Comparison of ENCODE assay signal across 29 cellular contexts in genomic region chr5:153824909-153825308, GRCh38.
DNase-seq lines count a peak whose midpoint lies in the region; TF ChIP-seq lines count a peak whose summit lies in the region.
"Had no signal": no experiment of that assay in that cellular context is flagged by ENCODE, and none has a peak within 500 bp of the region (broad histone marks: within the 10 kb centered on the region; RNA-seq: fewer than 3 reads in every experiment).

No MANE protein-coding gene starts in this region.

- H3K4me2 ChIP-seq in mammary epithelial cell (ENCODE audit: insufficient read depth, low read depth, low read length), result no peak overlapping the region

- BruUV-seq in MCF 10A (replicated peaks; lab: Mats Ljungman, UMichigan) (no TSS peak), mammary epithelial cell (replicated peaks; lab: Mats Ljungman, UMichigan) (no TSS peak)

- H3K36me3 Mint-ChIP-seq in MCF 10A (ENCODE audit: insufficient read depth, unreplicated experiment), result no peaks in the 10 kb centered on the region
- no peaks in the 10 kb centered on the region for H3K36me3 Mint-ChIP-seq in activated CD4-positive, alpha-beta memory T cell treated with anti-CD3 and anti-CD28 coated beads for 36 hours
- H3K36me3 Mint-ChIP-seq: CD8-positive, alpha-beta memory T cell had no signal

- H4K20me1 ChIP-seq in mammary epithelial cell (ENCODE audit: insufficient read depth, low read length), result no peaks in the 10 kb centered on the region

- no peak overlapping the region for H3K27ac ChIP-seq in mammary epithelial cell (ENCODE audit: insufficient read depth, low read depth, low read length)
- H3K27ac ChIP-seq in WERI-Rb-1, result no peak overlapping the region
- H3K27ac ChIP-seq: body of pancreas, heart left ventricle, sigmoid colon, tibial artery had no signal

- WGBS in mammary epithelial cell (ENCODE audit: low coverage, missing lambda C conversion rate), result 71% methylated on average over 6 of the region's 6 CpGs

- POLR2A ChIA-PET in MCF 10A (lab: Yijun Ruan, JAX), result no interaction called here
- POLR2A ChIA-PET in activated CD4-positive, alpha-beta memory T cell treated with anti-CD3 and anti-CD28 coated beads for 36 hours (lab: Charles Lee), result no interaction called here

- H3K27me3 ChIP-seq in mammary epithelial cell (ENCODE audit: insufficient read depth, low read length) (no peaks in the 10 kb centered on the region), WERI-Rb-1 (ENCODE audit: insufficient read depth, low read depth, severe bottlenecking) (no peaks in the 10 kb centered on the region)
- H3K27me3 ChIP-seq: body of pancreas, sigmoid colon, tibial artery had no signal

- no peaks in the 10 kb centered on the region for H3K27me3 Mint-ChIP-seq in MCF 10A (ENCODE audit: insufficient read depth, unreplicated experiment)
- no peaks in the 10 kb centered on the region for H3K27me3 Mint-ChIP-seq in activated CD4-positive, alpha-beta memory T cell treated with anti-CD3 and anti-CD28 coated beads for 36 hours
- H3K27me3 Mint-ChIP-seq: stimulated activated naive CD8-positive, alpha-beta T cell treated with anti-CD3 and anti-CD28 coated beads, Interleukin-15, Interleukin-2, amounts not matched to agents 100 ng/mL and 50 ng/mL, for 24 hours had no signal

- no peaks in the 10 kb centered on the region for H3K4me1 ChIP-seq in mammary epithelial cell (ENCODE audit: insufficient read depth, low read length)
- H3K4me1 ChIP-seq: body of pancreas, sigmoid colon, tibial artery had no signal

- H3K27ac Mint-ChIP-seq in MCF 10A (ENCODE audit: low read depth, unreplicated experiment), result no peak overlapping the region
- H3K27ac Mint-ChIP-seq in activated CD4-positive, alpha-beta memory T cell treated with anti-CD3 and anti-CD28 coated beads for 36 hours, result no peak overlapping the region
- H3K27ac Mint-ChIP-seq: activated B cell treated with CpG ODN at 0.5 μM for 24 hours; CD8-positive, alpha-beta memory T cell; progenitor cell of endocrine pancreas; stimulated activated naive CD8-positive, alpha-beta T cell treated with anti-CD3 and anti-CD28 coated beads, Interleukin-15, Interleukin-2, amounts not matched to agents 100 ng/mL and 50 ng/mL, for 24 hours had no signal

- CTCF ChIA-PET in MCF 10A (lab: Yijun Ruan, JAX), result interaction anchor here (0.7 kb wide), 1 partner anchor 140 kb away, joined by 3 read pairs; no protein-coding TSS in a partner anchor
- CTCF ChIA-PET in mammary epithelial cell (lab: Charles Lee; ENCODE audit: low non-redundant PET), result no interaction called here
- CTCF ChIA-PET in activated CD4-positive, alpha-beta memory T cell treated with anti-CD3 and anti-CD28 coated beads for 36 hours (lab: Charles Lee), result no interaction called here

- H3K36me3 ChIP-seq in mammary epithelial cell (ENCODE audit: insufficient read depth, low read length) (no peaks in the 10 kb centered on the region), WERI-Rb-1 (no peaks in the 10 kb centered on the region)
- H3K36me3 ChIP-seq: heart left ventricle, sigmoid colon, tibial artery had no signal

- no peak overlapping the region for H3K4me3 Mint-ChIP-seq in MCF 10A (ENCODE audit: unreplicated experiment)
- no peak overlapping the region for H3K4me3 Mint-ChIP-seq in activated CD4-positive, alpha-beta memory T cell treated with anti-CD3 and anti-CD28 coated beads for 36 hours
- H3K4me3 Mint-ChIP-seq: activated B cell treated with CpG ODN at 0.5 μM for 24 hours; activated T-cell treated with anti-CD3 and anti-CD28 coated beads, Interleukin-2, amount 50 U/mL, for 4 hours; CD8-positive, alpha-beta memory T cell; stimulated activated naive CD8-positive, alpha-beta T cell treated with anti-CD3 and anti-CD28 coated beads, Interleukin-15, Interleukin-2, amounts not matched to agents 100 ng/mL and 50 ng/mL, for 24 hours had no signal

- H3K9me3 ChIP-seq in mammary epithelial cell (replicated peaks; ENCODE audit: insufficient read depth, low read length), result no peaks in the 10 kb centered on the region
- H3K9me3 ChIP-seq in WERI-Rb-1 (ENCODE audit: severe bottlenecking), result no peaks in the 10 kb centered on the region
- H3K9me3 ChIP-seq: body of pancreas, sigmoid colon, tibial artery had no signal

- no peak overlapping the region for H2AFZ ChIP-seq in mammary epithelial cell (ENCODE audit: low read depth, low read length)

- peaks cover 6% of the 10 kb centered on the region for H3K4me1 Mint-ChIP-seq in MCF 10A (ENCODE audit: insufficient read depth, unreplicated experiment)
- H3K4me1 Mint-ChIP-seq in activated CD4-positive, alpha-beta memory T cell treated with anti-CD3 and anti-CD28 coated beads for 36 hours (ENCODE audit: low read depth), result no peaks in the 10 kb centered on the region
- H3K4me1 Mint-ChIP-seq: activated B cell treated with CpG ODN at 0.5 μM for 24 hours; CD8-positive, alpha-beta memory T cell had no signal

- H3K9me3 Mint-ChIP-seq in MCF 10A (ENCODE audit: unreplicated experiment), result peaks cover 10% of the 10 kb centered on the region
- no peaks in the 10 kb centered on the region for H3K9me3 Mint-ChIP-seq in activated CD4-positive, alpha-beta memory T cell treated with anti-CD3 and anti-CD28 coated beads for 36 hours
- H3K9me3 Mint-ChIP-seq: activated B cell treated with CpG ODN at 0.5 μM for 24 hours had no signal

- TF ChIP-seq CTCF in MCF 10A (IDR thresholded peaks at IDR 0.05; ENCODE audit: unreplicated experiment) (no peak), mammary epithelial cell (conservative IDR thresholded peaks at IDR 0.05 in 1 of 2, IDR thresholded peaks at IDR 0.05 in 1 of 2; ENCODE audit: extremely low read depth in 1 of 2, insufficient read depth in 1 of 2, low read depth in 1 of 2, low read length in 2 of 2) (no peak), WERI-Rb-1 (IDR thresholded peaks at IDR 0.05; ENCODE audit: low read depth, low read length) (no peak)

- H3K79me2 ChIP-seq in mammary epithelial cell (ENCODE audit: insufficient read depth, low read length), result no peaks in the 10 kb centered on the region

- DNase-seq in MCF 10A (ENCODE audit: unreplicated experiment), result peak; percentile 18
- DNase-seq in mammary epithelial cell, result no peak
- DNase-seq in WERI-Rb-1, result peak; percentile 10
- peak; percentile 71 for DNase-seq in iPS-NIHi7 (ENCODE audit: extremely low spot score)
- no peak for DNase-seq in NCI-H146 treated with DMSO at 0.1 percent for 48 hours (lab: John Stamatoyannopoulos, UW; ENCODE audit: unreplicated experiment)
- no peak for DNase-seq in SK-N-DZ (ENCODE audit: low spot score)
- DNase-seq in activated CD4-positive, alpha-beta memory T cell treated with anti-CD3 and anti-CD28 coated beads for 36 hours, result no peak
- DNase-seq in GOT3 (lab: John Stamatoyannopoulos, UW), result no peak
- DNase-seq: 8988T; activated B cell treated with CpG ODN at 0.5 μM for 24 hours; activated CD8-positive, alpha-beta memory T cell treated with anti-CD3 and anti-CD28 coated beads for 24 hours; activated T-cell treated with anti-CD3 and anti-CD28 coated beads, Interleukin-2, amount 50 U/mL, for 4 hours; body of pancreas; CD8-positive, alpha-beta memory T cell; cerebellar nuclear complex; DMS153; GDM1; heart left ventricle; Karpas-422; NCI-H1105; NCI-H2029 treated with DMSO at 0.1 percent for 48 hours; NCI-H226; NCI-H774; sigmoid colon; stimulated activated CD4-positive, alpha-beta T cell treated with anti-CD3 and anti-CD28 coated beads, Interleukin-15, amount 100 ng/mL, for 24 hours; T1000; tibial artery had no signal

- dilution Hi-C loops in mammary epithelial cell (cut with HindIII; ENCODE audit: low sequenced_read_pairs), result no loop called here

- in situ Hi-C loops in mammary epithelial cell (cut with MboI; ENCODE audit: low sequenced_read_pairs in 2 of 2), result no loop called here

- H3K4me3 ChIP-seq in mammary epithelial cell (replicated peaks in 1 of 3; ENCODE audit: insufficient read depth in 1 of 3, low read depth in 2 of 3, low read length in 3 of 3) (no peak overlapping the region), WERI-Rb-1 (ENCODE audit: low read depth, low read length) (no peak overlapping the region)
- H3K4me3 ChIP-seq: body of pancreas, heart left ventricle, sigmoid colon, tibial artery had no signal

- intact Hi-C loops in MCF 10A (cut with micrococcal nuclease), result loop anchor here (5.0 kb wide), 1 partner anchor 142 kb away; no protein-coding TSS in a partner anchor
- intact Hi-C loops in mammary epithelial cell (cut with micrococcal nuclease), result no loop called here
- intact Hi-C loops in activated CD4-positive, alpha-beta memory T cell treated with anti-CD3 and anti-CD28 coated beads for 36 hours (cut with micrococcal nuclease), result no loop called here

- H3K9ac ChIP-seq in mammary epithelial cell (ENCODE audit: insufficient read depth, low read length), result no peak overlapping the region

Comparison
In these comparisons a context has a peak if more than half of its experiments do, and no peak if none do; other contexts are left out.
1. DNase-seq: peak in MCF 10A (single experiment), WERI-Rb-1 (single experiment) and iPS-NIHi7 (single experiment); none in mammary epithelial cell (single experiment), NCI-H146 treated with DMSO at 0.1 percent for 48 hours (single experiment), SK-N-DZ (single experiment), activated CD4-positive, alpha-beta memory T cell treated with anti-CD3 and anti-CD28 coated beads for 36 hours (single experiment) and GOT3 (single experiment).